Comparison of ENCODE assay signal across 11 cellular contexts in the genomic region with DNA sequence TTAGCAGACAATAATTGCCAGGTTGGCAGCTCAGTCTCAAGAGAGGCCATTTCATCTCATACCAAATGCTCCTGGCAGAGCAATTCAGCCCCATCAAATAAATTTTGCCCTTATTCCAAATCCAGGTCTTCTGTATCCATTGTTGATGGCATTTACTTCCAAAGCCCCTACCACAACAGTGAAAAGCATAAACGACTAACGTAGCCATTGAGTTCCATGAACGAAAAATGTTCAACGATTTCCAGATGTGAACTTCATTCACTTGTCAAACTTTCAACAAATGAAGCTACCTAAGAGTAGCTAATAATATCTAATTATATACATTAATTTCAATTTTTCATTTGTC. TPM values are rescaled to one million over a fixed set of nuclear protein-coding genes. Genes with fewer than 3 reads are reported as not detected.
DNase-seq lines count a peak whose midpoint lies in the region; ATAC-seq and TF ChIP-seq lines count a peak whose summit lies in the region.
"Had no signal": no experiment of that assay in that cellular context is flagged by ENCODE, and none has a peak within 500 bp of the region (broad histone marks: within the 10 kb centered on the region; RNA-seq: fewer than 3 reads in every experiment).

No MANE protein-coding gene starts in this region.

- no peaks in the 10 kb centered on the region for H3K27me3 Mint-ChIP-seq in T-cell

- H3K9me2 ChIP-seq in GM23248 (ENCODE audit: insufficient read depth) (no peaks in the 10 kb centered on the region), SU-DHL-6 (replicated peaks; ENCODE audit: insufficient read depth, low read length) (no peaks in the 10 kb centered on the region), hepatocyte (replicated peaks; ENCODE audit: insufficient read depth) (no peaks in the 10 kb centered on the region)

- H3K9me3 ChIP-seq in BLaER1 treated with 17β-estradiol and CSF1 and Interleukin-3, amounts not matched to agents 10 nM and 100 nM (replicated peaks in 1 of 11), result no peaks in the 10 kb centered on the region
- no peaks in the 10 kb centered on the region for H3K9me3 ChIP-seq in GM23248 (ENCODE audit: low read depth)
- no peaks in the 10 kb centered on the region for H3K9me3 ChIP-seq in SU-DHL-6 (ENCODE audit: insufficient read depth, low read length)
- H3K9me3 ChIP-seq in hepatocyte (ENCODE audit: low read depth), result no peaks in the 10 kb centered on the region
- H3K9me3 ChIP-seq in uterus, result no peaks in the 10 kb centered on the region
- H3K9me3 ChIP-seq: gastroesophageal sphincter had no signal

- peaks cover 77% of the 10 kb centered on the region for H3K79me2 ChIP-seq in GM23248 (ENCODE audit: insufficient read depth)
- H3K79me2 ChIP-seq in SU-DHL-6 (ENCODE audit: insufficient read depth, low read length), result peaks cover 52% of the 10 kb centered on the region
- peaks cover 61% of the 10 kb centered on the region for H3K79me2 ChIP-seq in hepatocyte

- DNase-seq in GM23248 (no peak), hepatocyte (ENCODE audit: low spot score) (no peak), activated gamma-delta T cell (lab: John Stamatoyannopoulos, UW) (no peak), uterus (no peak), T-cell (no peak)
- DNase-seq: COR-L47, kidney glomerular epithelial cell had no signal

- no peaks in the 10 kb centered on the region for H3K9me3 Mint-ChIP-seq in T-cell

- H3K4me3 Mint-ChIP-seq in T-cell, result no peak overlapping the region

- CTCF ChIA-PET in T-cell (lab: Charles Lee), result interaction anchor here (0.5 to 0.6 kb wide), 2 partner anchors 73 to 514 kb away, joined by 3 read pairs; no protein-coding TSS in a partner anchor

- peaks cover 45 to 54% (median 49%) of the 10 kb centered on the region in 11 experiments for H3K36me3 ChIP-seq in BLaER1 treated with 17β-estradiol and CSF1 and Interleukin-3, amounts not matched to agents 10 nM and 100 nM
- peaks cover 37% of the 10 kb centered on the region for H3K36me3 ChIP-seq in GM23248 (ENCODE audit: low read depth)
- H3K36me3 ChIP-seq in SU-DHL-6 (ENCODE audit: low read length), result peaks cover 38% of the 10 kb centered on the region
- H3K36me3 ChIP-seq in hepatocyte (replicated peaks; ENCODE audit: insufficient read depth, low read depth), result peaks cover 2% of the 10 kb centered on the region
- no peaks in the 10 kb centered on the region for H3K36me3 ChIP-seq in uterus

- in situ Hi-C loops in GM23248 (cut with MboI), result no loop called here

- no peaks in the 10 kb centered on the region for H3K27me3 ChIP-seq in BLaER1 treated with 17β-estradiol and CSF1 and Interleukin-3, amounts not matched to agents 10 nM and 100 nM
- H3K27me3 ChIP-seq in GM23248 (replicated peaks; ENCODE audit: insufficient read depth) (no peaks in the 10 kb centered on the region), SU-DHL-6 (ENCODE audit: low read length) (no peaks in the 10 kb centered on the region), hepatocyte (no peaks in the 10 kb centered on the region), uterus (no peaks in the 10 kb centered on the region)
- H3K27me3 ChIP-seq: gastroesophageal sphincter had no signal

- H3K9ac ChIP-seq in BLaER1 treated with 17β-estradiol and CSF1 and Interleukin-3, amounts not matched to agents 10 nM and 100 nM, result peak overlapping the region; percentile 11 to 100 (median 96); a peak in 18 of 22 replicates
- H3K9ac ChIP-seq in GM23248 (peak overlapping the region; percentile 100), SU-DHL-6 (ENCODE audit: low read length) (no peak overlapping the region)

- H4K20me1 ChIP-seq in BLaER1 treated with 17β-estradiol and CSF1 and Interleukin-3, amounts not matched to agents 10 nM and 100 nM, result peaks cover 33 to 67% (median 48%) of the 10 kb centered on the region in 11 experiments
- H4K20me1 ChIP-seq in GM23248 (ENCODE audit: insufficient read depth) (no peaks in the 10 kb centered on the region; the same call in 1 of the 2 replicates), SU-DHL-6 (ENCODE audit: low read depth, low read length) (peaks cover 11% of the 10 kb centered on the region), hepatocyte (ENCODE audit: insufficient read depth, poor library complexity, severe bottlenecking) (peaks cover 32% of the 10 kb centered on the region)

- WGBS in GM23248 (ENCODE audit: low coverage in 1 of 2, low lambda C conversion rate in 2 of 2, missing lambda C conversion rate in 2 of 2), 2 experiments, result 33% methylated on average over 4 of the region's 4 CpGs
- 73% methylated on average over 4 of the region's 4 CpGs for WGBS in hepatocyte (ENCODE audit: low lambda C conversion rate, missing lambda C conversion rate)

- H3K27ac Mint-ChIP-seq in T-cell, result peak overlapping the region in 1 of 2 donors; percentile 71

- no peak for ATAC-seq in HG02763 (IDR thresholded peaks at IDR 0.05; ENCODE audit: unreplicated experiment)
- ATAC-seq in T-cell (replicated peaks in 1 of 4), result no peak
- ATAC-seq: gastroesophageal sphincter had no signal

- H3F3A ChIP-seq in GM23248 (ENCODE audit: insufficient read depth) (peaks cover 71% of the 10 kb centered on the region), SU-DHL-6 (ENCODE audit: insufficient read depth) (peaks cover 60% of the 10 kb centered on the region)

- H3K27ac ChIP-seq in BLaER1 treated with 17β-estradiol and CSF1 and Interleukin-3, amounts not matched to agents 10 nM and 100 nM, result peak overlapping the region in 1 of 11 experiments; percentile 1; a peak in 2 of 22 replicates
- H3K27ac ChIP-seq in GM23248, result peak overlapping the region; percentile 93
- peak overlapping the region; percentile 85; the same call in 1 of the 2 replicates for H3K27ac ChIP-seq in SU-DHL-6 (ENCODE audit: low read depth, low read length)
- H3K27ac ChIP-seq in hepatocyte, result no peak overlapping the region
- H3K27ac ChIP-seq in uterus, result no peak overlapping the region
- H3K27ac ChIP-seq: gastroesophageal sphincter had no signal

- no peak for TF ChIP-seq POLR2A in uterus (IDR thresholded peaks at IDR 0.05)

- H3K4me1 ChIP-seq in BLaER1 treated with 17β-estradiol and CSF1 and Interleukin-3, amounts not matched to agents 10 nM and 100 nM, result peaks cover 67 to 73% (median 71%) of the 10 kb centered on the region in 10 experiments
- peaks cover 52% of the 10 kb centered on the region for H3K4me1 ChIP-seq in GM23248 (ENCODE audit: insufficient read depth)
- H3K4me1 ChIP-seq in hepatocyte (ENCODE audit: insufficient read depth), result peaks cover 37% of the 10 kb centered on the region
- H3K4me1 ChIP-seq in uterus, result peaks cover 13 to 24% of the 10 kb centered on the region in 2 donors

- TF ChIP-seq CTCF in SU-DHL-6 (IDR thresholded peaks at IDR 0.05; ENCODE audit: insufficient read depth, low read length, poor library complexity, severe bottlenecking), result no peak
- no peak for TF ChIP-seq CTCF in hepatocyte (IDR thresholded peaks at IDR 0.05; ENCODE audit: poor library complexity)
- no peak for TF ChIP-seq CTCF in uterus (IDR thresholded peaks at IDR 0.05)

- H2AFZ ChIP-seq in GM23248, result no peak overlapping the region
- H2AFZ ChIP-seq in SU-DHL-6 (ENCODE audit: low read depth, low read length, severe bottlenecking), result no peak overlapping the region
- no peak overlapping the region for H2AFZ ChIP-seq in hepatocyte

- H3K4me1 Mint-ChIP-seq in T-cell, result peaks cover 47 to 56% (median 54%) of the 10 kb centered on the region in 3 donors

- peak overlapping the region in 9 of 10 experiments; percentile 86 to 98 (median 91); a peak in 14 of 20 replicates for H3K4me3 ChIP-seq in BLaER1 treated with 17β-estradiol and CSF1 and Interleukin-3, amounts not matched to agents 10 nM and 100 nM
- H3K4me3 ChIP-seq in GM23248 (peak overlapping the region; percentile 99), SU-DHL-6 (ENCODE audit: insufficient read depth, low read length, poor library complexity, severe bottlenecking) (no peak overlapping the region), hepatocyte (no peak overlapping the region), uterus (no peak overlapping the region)
- H3K4me3 ChIP-seq: gastroesophageal sphincter had no signal

- H3K36me3 Mint-ChIP-seq in T-cell, result peaks cover 28% of the 10 kb centered on the region

- POLR2A ChIA-PET in T-cell (lab: Charles Lee), result interaction anchor here (0.6 to 1.3 kb wide), 2 partner anchors 83 to 94 kb away, joined by 3 to 4 read pairs; a partner anchor contains a TSS

- peak overlapping the region; percentile 82 to 99 (median 96) for H3K4me2 ChIP-seq in BLaER1 treated with 17β-estradiol and CSF1 and Interleukin-3, amounts not matched to agents 10 nM and 100 nM
- peak overlapping the region; percentile 93 for H3K4me2 ChIP-seq in GM23248 (ENCODE audit: unreplicated experiment)
- peak overlapping the region; percentile 96 for H3K4me2 ChIP-seq in SU-DHL-6 (ENCODE audit: low read depth, low read length, poor library complexity, severe bottlenecking)
- H3K4me2 ChIP-seq in hepatocyte, result peak overlapping the region; percentile 30

- intact Hi-C loops in uterus (cut with DNase I; ENCODE audit: low total_unique reads), result no loop called here

RNA-seq across cellular contexts. Expression of a gene that starts 3.0 kb away (rescaled TPM):
- total RNA-seq in GM23248 (2014; rRNA removed; shearing (Covaris generic)), result 74.8 and 79.7 TPM in 2 replicates
- 24.2 and 24.5 TPM in 2 replicates for polyA plus RNA-seq in GM23248 (2016; fragmentation: Nextera tagmentation; extraction: Ambion mirVana)
- 37.4 and 197 TPM in 2 replicates for total RNA-seq in hepatocyte
- 27.6 and 28.2 TPM in 2 replicates for polyA plus RNA-seq in hepatocyte
- total RNA-seq in uterus, result 100 to 1,000 TPM in 1 of 4 donors, 10 to 100 TPM in 3; 50.5 to 106 (median 64.3) TPM
- 100 to 1,000 TPM; 139 to 171 (median 161) TPM for total RNA-seq in T-cell

RNA-seq across cellular contexts. Expression of a gene that starts 3.4 kb away (rescaled TPM):
- 4,120 and 4,786 TPM in 2 replicates for total RNA-seq in GM23248 (2014; rRNA removed; shearing (Covaris generic))
- polyA plus RNA-seq in GM23248 (2016; fragmentation: Nextera tagmentation; extraction: Ambion mirVana) (1,272 and 1,276 TPM in 2 replicates), hepatocyte (775 and 798 TPM in 2 replicates)
- total RNA-seq in hepatocyte (3,730 and 3,982 TPM in 2 replicates), uterus (1,000 to 10,000 TPM; 1,775 to 3,691 (median 3,260) TPM), T-cell (1,000 to 10,000 TPM; 1,782 to 2,711 (median 2,416) TPM)

Comparison
In these comparisons a context has a peak if more than half of its experiments do, and no peak if none do; other contexts are left out.
1. H3K27ac ChIP-seq: peak in GM23248 (single experiment) and SU-DHL-6 (single experiment); none in hepatocyte (single experiment) and uterus (0 of 2).
2. H3K4me2 ChIP-seq: peak in every context shown above with its lines; median percentile 96 in BLaER1 treated with 17β-estradiol and CSF1 and Interleukin-3, amounts not matched to agents 10 nM and 100 nM; 96 in SU-DHL-6; 93 in GM23248; 30 in hepatocyte.
3. H3K4me3 ChIP-seq: peak in BLaER1 treated with 17β-estradiol and CSF1 and Interleukin-3, amounts not matched to agents 10 nM and 100 nM (9 of 10) and GM23248 (single experiment); none in SU-DHL-6 (single experiment), hepatocyte (single experiment) and uterus (0 of 2).